In the genomic region with DNA sequence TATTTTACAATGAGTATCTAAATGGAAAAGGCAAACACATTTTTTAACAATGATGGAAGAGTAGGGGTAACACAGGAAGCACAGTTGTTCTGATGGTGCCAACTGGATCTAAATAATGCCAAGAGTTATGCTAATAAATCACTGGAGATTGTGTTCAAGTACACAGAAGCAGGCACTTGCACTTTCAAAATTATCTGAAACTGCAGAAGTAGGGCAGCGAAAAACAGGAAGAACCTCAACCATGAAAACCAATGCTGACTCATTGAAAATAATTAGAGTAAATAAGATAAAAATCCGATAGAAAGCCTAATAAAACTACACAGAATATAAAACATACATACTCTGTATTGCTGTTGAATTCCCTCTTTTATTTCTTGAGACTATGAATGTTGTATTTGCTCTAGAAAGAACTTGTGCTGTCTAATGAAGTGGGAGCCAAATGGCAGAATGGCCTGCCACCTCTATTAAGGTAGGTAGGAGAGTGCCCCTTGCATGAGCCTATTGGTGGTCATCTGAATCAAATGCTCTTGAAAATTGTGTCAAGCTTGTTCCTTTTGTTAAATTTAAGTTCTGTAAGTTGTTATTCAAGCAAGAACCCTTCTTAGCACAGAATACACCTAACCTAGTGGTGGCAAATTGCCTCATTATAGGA, we compare ENCODE assay signal across 9 cellular contexts.
A peak's percentile ranks its signal among the peaks of the same experiment; 100 is the strongest.
DNase-seq lines count a peak whose midpoint lies in the region; ATAC-seq and TF ChIP-seq lines count a peak whose summit lies in the region.
"Had no signal": no experiment of that assay in that cellular context is flagged by ENCODE, and none has a peak within 500 bp of the region (broad histone marks: within the 10 kb centered on the region; RNA-seq: fewer than 3 reads in every experiment).

No MANE protein-coding gene starts in this region.

- H3K27me3 Mint-ChIP-seq in activated CD8-positive, alpha-beta memory T cell treated with anti-CD3 and anti-CD28 coated beads, Interleukin-2, amount 10 ng/mL, durations not matched to agents 7 days and 5 days: no peaks in the 10 kb centered on the region

- WGBS in spleen, 5 donors: 2 to 8% (median 6%) methylated on average over 2 of the region's 2 CpGs

- ATAC-seq in HG03045 (IDR thresholded peaks at IDR 0.05; ENCODE audit: unreplicated experiment): peak; percentile 77
- ATAC-seq in activated CD8-positive, alpha-beta memory T cell treated with anti-CD3 and anti-CD28 coated beads, Interleukin-2, amount 10 ng/mL, durations not matched to agents 7 days and 5 days: no peak
- ATAC-seq: A549 had no signal

- DNase-seq in SIG-M5 treated with dmso at 0.1 percent for 504 hours (lab: John Stamatoyannopoulos, UW; ENCODE audit: unreplicated experiment) (peak; percentile 12), SIG-M5 (lab: John Stamatoyannopoulos, UW) (no peak), SKM-1 (lab: John Stamatoyannopoulos, UW; ENCODE audit: unreplicated experiment) (peak; percentile 29), spleen (no peak), NCI-H446 (lab: John Stamatoyannopoulos, UW) (no peak), HCEC 1CT (no peak)
- no peak for DNase-seq in activated CD8-positive, alpha-beta memory T cell treated with anti-CD3 and anti-CD28 coated beads, Interleukin-2, amount 10 ng/mL, durations not matched to agents 7 days and 5 days

- H3K4me1 Mint-ChIP-seq in activated CD8-positive, alpha-beta memory T cell treated with anti-CD3 and anti-CD28 coated beads, Interleukin-2, amount 10 ng/mL, durations not matched to agents 7 days and 5 days: peaks cover 9% of the 10 kb centered on the region

- no peaks in the 10 kb centered on the region for H3K36me3 Mint-ChIP-seq in activated CD8-positive, alpha-beta memory T cell treated with anti-CD3 and anti-CD28 coated beads, Interleukin-2, amount 10 ng/mL, durations not matched to agents 7 days and 5 days

- no peak overlapping the region for H3K4me3 ChIP-seq in spleen
- H3K4me3 ChIP-seq: A549 had no signal

- H3K27ac ChIP-seq in spleen: peak overlapping the region; percentile 23 to 75 (median 52)
- H3K27ac ChIP-seq: A549 had no signal

- no peaks in the 10 kb centered on the region for H3K36me3 ChIP-seq in spleen

- peaks cover 0 to 27% (median 19%) of the 10 kb centered on the region in 6 donors for H3K4me1 ChIP-seq in spleen
- H3K4me1 ChIP-seq: A549 had no signal

- no peaks in the 10 kb centered on the region for H3K9me3 ChIP-seq in spleen
- H3K9me3 ChIP-seq: A549 had no signal

- TF ChIP-seq POLR2A in spleen (IDR thresholded peaks at IDR 0.05): no peak

- intact Hi-C loops in spleen (cut with DNase I; ENCODE audit: low total_unique reads): loop anchor here (10.0 kb wide), 1 partner anchor 295 kb away; no protein-coding TSS in a partner anchor

- CTCF ChIA-PET in activated CD8-positive, alpha-beta memory T cell treated with anti-CD3 and anti-CD28 coated beads, Interleukin-2, amount 10 ng/mL, durations not matched to agents 7 days and 5 days (lab: Charles Lee): no interaction called here

- H3K27me3 ChIP-seq in spleen (replicated peaks in 1 of 7): no peaks in the 10 kb centered on the region

- H3K4me3 Mint-ChIP-seq in activated CD8-positive, alpha-beta memory T cell treated with anti-CD3 and anti-CD28 coated beads, Interleukin-2, amount 10 ng/mL, durations not matched to agents 7 days and 5 days: no peak overlapping the region

- H3K9me3 Mint-ChIP-seq in activated CD8-positive, alpha-beta memory T cell treated with anti-CD3 and anti-CD28 coated beads, Interleukin-2, amount 10 ng/mL, durations not matched to agents 7 days and 5 days (ENCODE audit: low read depth): no peaks in the 10 kb centered on the region

- H3K27ac Mint-ChIP-seq in activated CD8-positive, alpha-beta memory T cell treated with anti-CD3 and anti-CD28 coated beads, Interleukin-2, amount 10 ng/mL, durations not matched to agents 7 days and 5 days: no peak overlapping the region

- TF ChIP-seq CTCF in spleen (IDR thresholded peaks at IDR 0.05 in 8 of 11, conservative IDR thresholded peaks at IDR 0.05 in 3 of 11): no peak

Comparison
In these comparisons a context has a peak if more than half of its experiments do, and no peak if none do; other contexts are left out.
1. DNase-seq: peak in SIG-M5 treated with dmso at 0.1 percent for 504 hours (single experiment) and SKM-1 (single experiment); none in SIG-M5 (single experiment), spleen (single experiment), NCI-H446 (0 of 2), HCEC 1CT (single experiment) and activated CD8-positive, alpha-beta memory T cell treated with anti-CD3 and anti-CD28 coated beads, Interleukin-2, amount 10 ng/mL, durations not matched to agents 7 days and 5 days (single experiment).